In genomic region chr2:218754201-218754600, GRCh38 we compare ENCODE assay signal across 27 cellular contexts.
"Had no signal": no experiment of that assay in that cellular context is flagged by ENCODE, and none has a peak within 500 bp of the region (broad histone marks: within the 10 kb centered on the region; RNA-seq: fewer than 3 reads in every experiment).

No MANE protein-coding gene starts in this region.

- H3K4me3 Mint-ChIP-seq: activated CD4-positive, alpha-beta T cell treated with anti-CD3 and anti-CD28 coated beads for 36 hours; activated naive CD8-positive, alpha-beta T cell; activated T-cell treated with anti-CD3 and anti-CD28 coated beads, Interleukin-2, amount 50 U/mL, for 72 hours; effector memory CD8-positive, alpha-beta T cell; mesothelial cell of epicardium; naive thymus-derived CD8-positive, alpha-beta T cell; neural progenitor cell; stimulated activated memory B cell treated with anti-CD40 and anti-IgM and Interleukin-4, amounts not matched to agents 10 μg/mL and 1 μg/mL and 100 μg/mL, for 72 hours; stimulated activated naive CD8-positive, alpha-beta T cell treated with anti-CD3 and anti-CD28 coated beads, Interleukin-15, amount 100 ng/mL, for 72 hours had no signal

- H3K9me3 Mint-ChIP-seq: activated T-cell treated with anti-CD3 and anti-CD28 coated beads, Interleukin-2, amount 50 U/mL, for 72 hours; effector memory CD8-positive, alpha-beta T cell; mesothelial cell of epicardium; naive thymus-derived CD8-positive, alpha-beta T cell; neural progenitor cell; stimulated activated memory B cell treated with anti-CD40 and anti-IgM and Interleukin-4, amounts not matched to agents 10 μg/mL and 1 μg/mL and 100 μg/mL, for 72 hours; stimulated activated naive CD8-positive, alpha-beta T cell treated with anti-CD3 and anti-CD28 coated beads, Interleukin-15, amount 100 ng/mL, for 72 hours had no signal

- DNase-seq: activated CD4-positive, alpha-beta T cell treated with anti-CD3 and anti-CD28 coated beads for 36 hours; activated CD4-positive, CD25-positive, alpha-beta regulatory T cell; activated naive CD4-positive, alpha-beta T cell; activated T-cell treated with anti-CD3 and anti-CD28 coated beads for 4 hours; activated T-cell treated with anti-CD3 and anti-CD28 coated beads, Interleukin-2, amount 50 U/mL, for 72 hours; anterior cingulate cortex; cerebellar nuclear complex; effector memory CD8-positive, alpha-beta T cell; esophagus squamous epithelium; foreskin melanocyte; heart right ventricle; left ventricle myocardium inferior; naive thymus-derived CD8-positive, alpha-beta T cell; retina; sigmoid colon; small intestine; stimulated activated CD4-positive, alpha-beta T cell treated with anti-CD3 and anti-CD28 coated beads, Interleukin-4, amount 100 ng/mL, for 4 hours; stimulated activated CD8-positive, alpha-beta memory T cell treated with anti-CD3 and anti-CD28 coated beads, Interleukin-4, amount 100 ng/mL, for 48 hours; stimulated activated naive CD8-positive, alpha-beta T cell treated with anti-CD3 and anti-CD28 coated beads, Interleukin-15, amount 100 ng/mL, for 72 hours; tibial artery had no signal

- H3K4me2 ChIP-seq: neural progenitor cell had no signal

- H3K9me3 ChIP-seq: esophagus squamous epithelium, heart right ventricle, left ventricle myocardium inferior, sigmoid colon, tibial artery had no signal

- H3K4me3 ChIP-seq: cardiac muscle cell, coronary artery, esophagus squamous epithelium, heart right ventricle, left ventricle myocardium inferior, neural progenitor cell, sigmoid colon, tibial artery had no signal

- H3K27me3 Mint-ChIP-seq: activated CD4-positive, alpha-beta T cell treated with anti-CD3 and anti-CD28 coated beads for 36 hours; activated naive CD8-positive, alpha-beta T cell; effector memory CD8-positive, alpha-beta T cell; naive thymus-derived CD8-positive, alpha-beta T cell; stimulated activated memory B cell treated with anti-CD40 and anti-IgM and Interleukin-4, amounts not matched to agents 10 μg/mL and 1 μg/mL and 100 μg/mL, for 72 hours; stimulated activated naive CD8-positive, alpha-beta T cell treated with anti-CD3 and anti-CD28 coated beads, Interleukin-15, amount 100 ng/mL, for 72 hours had no signal

- H3K27ac ChIP-seq: cardiac muscle cell, coronary artery, epithelial cell of prostate, esophagus squamous epithelium, heart right ventricle, left ventricle myocardium inferior, neural progenitor cell, sigmoid colon, tibial artery had no signal

- H3K4me1 ChIP-seq: esophagus squamous epithelium, left ventricle myocardium inferior, neural progenitor cell, sigmoid colon had no signal

- H3K9ac ChIP-seq: neural progenitor cell had no signal

- H3K27ac Mint-ChIP-seq: activated CD4-positive, alpha-beta T cell treated with anti-CD3 and anti-CD28 coated beads for 36 hours; activated naive CD8-positive, alpha-beta T cell; activated T-cell treated with anti-CD3 and anti-CD28 coated beads, Interleukin-2, amount 50 U/mL, for 72 hours; mesothelial cell of epicardium; naive thymus-derived CD8-positive, alpha-beta T cell; neural progenitor cell; stimulated activated memory B cell treated with anti-CD40 and anti-IgM and Interleukin-4, amounts not matched to agents 10 μg/mL and 1 μg/mL and 100 μg/mL, for 72 hours; stimulated activated naive CD8-positive, alpha-beta T cell treated with anti-CD3 and anti-CD28 coated beads, Interleukin-15, amount 100 ng/mL, for 72 hours had no signal

- H3K4me1 Mint-ChIP-seq: activated CD4-positive, alpha-beta T cell treated with anti-CD3 and anti-CD28 coated beads for 36 hours; mesothelial cell of epicardium; naive thymus-derived CD8-positive, alpha-beta T cell; neural progenitor cell; stimulated activated memory B cell treated with anti-CD40 and anti-IgM and Interleukin-4, amounts not matched to agents 10 μg/mL and 1 μg/mL and 100 μg/mL, for 72 hours; stimulated activated naive CD8-positive, alpha-beta T cell treated with anti-CD3 and anti-CD28 coated beads, Interleukin-15, amount 100 ng/mL, for 72 hours had no signal

- ATAC-seq: activated CD4-positive, alpha-beta T cell treated with anti-CD3 and anti-CD28 coated beads for 36 hours; activated T-cell treated with anti-CD3 and anti-CD28 coated beads, Interleukin-2, amount 50 U/mL, for 72 hours; effector memory CD8-positive, alpha-beta T cell; naive thymus-derived CD8-positive, alpha-beta T cell; stimulated activated memory B cell treated with anti-CD40 and anti-IgM and Interleukin-4, amounts not matched to agents 10 μg/mL and 1 μg/mL and 100 μg/mL, for 72 hours; stimulated activated naive CD8-positive, alpha-beta T cell treated with anti-CD3 and anti-CD28 coated beads, Interleukin-15, amount 100 ng/mL, for 72 hours had no signal

- H2AFZ ChIP-seq: neural progenitor cell had no signal

- H3K36me3 ChIP-seq: neural progenitor cell had no signal

- FAIRE-seq: small intestine had no signal

- H3K27me3 ChIP-seq: cardiac muscle cell, esophagus squamous epithelium, heart right ventricle, neural progenitor cell, sigmoid colon, tibial artery had no signal
